ENCODE assay signal across 10 cellular contexts in genomic region chr17:43591750-43592562, GRCh38.
DNase-seq lines count a peak whose midpoint lies in the region; ATAC-seq lines count a peak whose summit lies in the region.
"Had no signal": no experiment of that assay in that cellular context is flagged by ENCODE, and none has a peak within 500 bp of the region (broad histone marks: within the 10 kb centered on the region; RNA-seq: fewer than 3 reads in every experiment).

No MANE protein-coding gene starts in this region.

- H3K4me3 ChIP-seq in muscle layer of duodenum (ENCODE audit: low read depth in 1 of 2, low read length in 2 of 2) = no peak overlapping the region

- DNase-seq in NCI-H146 (lab: John Stamatoyannopoulos, UW) = peak; percentile 18
- no peak for DNase-seq in NCI-H146 treated with DMSO at 0.1 percent for 48 hours (lab: John Stamatoyannopoulos, UW; ENCODE audit: unreplicated experiment)
- peak; percentile 66 for DNase-seq in fibroblast of gingiva (ENCODE audit: low read depth)
- no peak for DNase-seq in MV-4-11 (lab: John Stamatoyannopoulos, UW)
- DNase-seq in COLO668 (lab: John Stamatoyannopoulos, UW; ENCODE audit: unreplicated experiment) = no peak
- no peak for DNase-seq in stimulated activated naive CD4-positive, alpha-beta T cell (lab: John Stamatoyannopoulos, UW)
- DNase-seq: NCI-H2081 treated with DMSO at 0.1 percent for 48 hours had no signal

- H3K27ac ChIP-seq in muscle layer of duodenum (ENCODE audit: low read length) = peak overlapping the region; percentile 90
- H3K27ac ChIP-seq: 22Rv1 had no signal

- H3K4me1 ChIP-seq in muscle layer of duodenum (ENCODE audit: control insufficient read depth in 1 of 2, insufficient read depth in 2 of 2, low read length in 2 of 2) = no peaks in the 10 kb centered on the region

- no peaks in the 10 kb centered on the region for H3K9me3 ChIP-seq in muscle layer of duodenum (ENCODE audit: control insufficient read depth in 1 of 2, low read length in 2 of 2)

- no peak for ATAC-seq in GM19455 (IDR thresholded peaks at IDR 0.05; ENCODE audit: unreplicated experiment)

- H3K36me3 ChIP-seq in muscle layer of duodenum (ENCODE audit: control insufficient read depth in 1 of 2, insufficient read depth in 2 of 2, low read length in 2 of 2) = no peaks in the 10 kb centered on the region

- H3K27me3 ChIP-seq in muscle layer of duodenum (ENCODE audit: low read depth, low read length) = no peaks in the 10 kb centered on the region

Comparison
In these comparisons a context has a peak if more than half of its experiments do, and no peak if none do; other contexts are left out.
1. DNase-seq: peak in NCI-H146 (single experiment) and fibroblast of gingiva (single experiment); none in NCI-H146 treated with DMSO at 0.1 percent for 48 hours (single experiment), MV-4-11 (single experiment), COLO668 (single experiment) and stimulated activated naive CD4-positive, alpha-beta T cell (0 of 6).